Comparison of ENCODE assay signal across 14 cellular contexts in the genomic region with DNA sequence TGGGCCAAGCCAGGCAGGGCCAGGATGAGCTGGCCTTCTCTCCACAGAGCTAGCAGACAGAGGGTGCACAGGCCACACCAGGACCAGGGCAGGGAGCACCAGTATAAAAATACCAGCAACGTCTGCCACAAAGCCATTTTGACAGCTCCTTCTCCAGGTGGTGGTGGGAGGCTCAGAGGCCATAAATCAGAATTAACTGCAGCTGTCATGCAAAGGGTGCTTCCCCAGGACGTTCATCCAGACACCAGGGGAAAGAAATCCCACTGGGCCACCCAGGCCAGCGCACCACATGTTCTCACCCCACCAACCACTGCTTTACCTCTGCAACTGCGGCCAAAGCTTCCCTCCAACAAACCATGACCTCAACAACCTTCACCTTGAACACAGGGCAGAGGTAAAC.
"Had no signal": no experiment of that assay in that cellular context is flagged by ENCODE, and none has a peak within 500 bp of the region (broad histone marks: within the 10 kb centered on the region; RNA-seq: fewer than 3 reads in every experiment).

No MANE protein-coding gene starts in this region.

- H3K27ac ChIP-seq: cardiac muscle cell, coronary artery, foreskin keratinocyte, heart left ventricle, left ventricle myocardium inferior, skin epidermis, vagina had no signal

- H3K27me3 ChIP-seq: cardiac muscle cell, foreskin keratinocyte, vagina had no signal

- H3K36me3 ChIP-seq: cardiac muscle cell, heart left ventricle, left ventricle myocardium inferior, vagina had no signal

- H3K4me3 ChIP-seq: cardiac muscle cell, coronary artery, heart left ventricle, left ventricle myocardium inferior, skin epidermis, vagina had no signal

- DNase-seq: activated CD4-positive, alpha-beta T cell treated with anti-CD3 and anti-CD28 coated beads for 48 hours; activated CD8-positive, alpha-beta memory T cell treated with anti-CD3 and anti-CD28 coated beads for 24 hours; activated naive CD4-positive, alpha-beta T cell treated with anti-CD3 and anti-CD28 coated beads for 36 hours; effector CD4-positive, alpha-beta T cell; foreskin keratinocyte; heart left ventricle; left ventricle myocardium inferior; stimulated activated CD4-positive, alpha-beta T cell treated with anti-CD3 and anti-CD28 coated beads, Interleukin-4, amount 100 ng/mL, for 4 hours had no signal

- H3K9me3 ChIP-seq: heart left ventricle, left ventricle myocardium inferior, vagina had no signal

- H3K4me1 ChIP-seq: foreskin keratinocyte, heart left ventricle, left ventricle myocardium inferior, vagina had no signal

- FAIRE-seq: endothelial cell of umbilical vein, keratinocyte had no signal
